In genomic region chr6:125549202-125549884, GRCh38 we compare ENCODE assay signal across 27 cellular contexts.
DNase-seq lines count a peak whose midpoint lies in the region; ATAC-seq, FAIRE-seq and TF ChIP-seq lines count a peak whose summit lies in the region.
"Had no signal": no experiment of that assay in that cellular context is flagged by ENCODE, and none has a peak within 500 bp of the region (broad histone marks: within the 10 kb centered on the region; RNA-seq: fewer than 3 reads in every experiment).

No MANE protein-coding gene starts in this region.

- DNase-seq in Calu3 (peak; percentile 7), HCT116 (ENCODE audit: low read depth, low spot score) (no peak), NCI-H2227 treated with DMSO at 0.1 percent for 48 hours (lab: John Stamatoyannopoulos, UW) (peak; percentile 86), H1 (ENCODE audit: low read depth in 1 of 2, low spot score in 2 of 2) (no peak), NCI-H2081 treated with DMSO at 0.1 percent for 48 hours (lab: John Stamatoyannopoulos, UW) (no peak), NCI-H526 treated with DMSO at 0.1 percent for 48 hours (lab: John Stamatoyannopoulos, UW) (no peak)
- no peak for DNase-seq in activated CD8-positive, alpha-beta T cell treated with anti-CD3 and anti-CD28 coated beads, Interleukin-2, amount 10 ng/mL, durations not matched to agents 7 days and 5 days
- DNase-seq: ACHN; CD4-positive, alpha-beta memory T cell; DMS153; GOT3; KG1; MV-4-11; NCI-H1105 treated with DMSO at 0.1 percent for 48 hours; NCI-H1694 treated with DMSO at 0.1 percent for 48 hours; NCI-H226; NCI-H510A treated with DMSO at 0.1 percent for 48 hours; NCI-H82; SW 1271; T-helper 17 cell had no signal

- peaks cover 20% of the 10 kb centered on the region for H3K27me3 ChIP-seq in HCT116 (ENCODE audit: insufficient read depth, low read length)
- H3K27me3 ChIP-seq in H1 (replicated peaks in 1 of 4; ENCODE audit: control insufficient read depth in 3 of 4, extremely low read depth in 1 of 4, insufficient read depth in 3 of 4, low read length in 3 of 4): no peaks in the 10 kb centered on the region; a peak in 1 of 7 replicates
- H3K27me3 ChIP-seq: BLaER1 treated with 17β-estradiol and CSF1 and Interleukin-3, amounts not matched to agents 10 nM and 100 nM; SJSA1 had no signal

- H3K18ac ChIP-seq in H1 (ENCODE audit: extremely low read depth, low read length): no peak overlapping the region

- H3K27ac Mint-ChIP-seq in Calu3 (ENCODE audit: unreplicated experiment): no peak overlapping the region
- H3K27ac Mint-ChIP-seq in activated CD8-positive, alpha-beta T cell treated with anti-CD3 and anti-CD28 coated beads, Interleukin-2, amount 10 ng/mL, durations not matched to agents 7 days and 5 days: no peak overlapping the region
- H3K27ac Mint-ChIP-seq: CD4-positive, alpha-beta memory T cell; T-helper 17 cell had no signal

- H4K20me1 ChIP-seq in HCT116 (ENCODE audit: insufficient read depth): no peaks in the 10 kb centered on the region
- no peaks in the 10 kb centered on the region for H4K20me1 ChIP-seq in H1 (replicated peaks in 1 of 2; ENCODE audit: control insufficient read depth in 1 of 2, insufficient read depth in 2 of 2, low read length in 2 of 2)
- H4K20me1 ChIP-seq: BLaER1 treated with 17β-estradiol and CSF1 and Interleukin-3, amounts not matched to agents 10 nM and 100 nM had no signal

- POLR2A ChIA-PET in HCT116 (lab: Charles Lee) (no interaction called here), H1 (lab: Charles Lee; ENCODE audit: partially characterized antibody) (no interaction called here)
- POLR2A ChIA-PET in activated CD8-positive, alpha-beta T cell treated with anti-CD3 and anti-CD28 coated beads, Interleukin-2, amount 10 ng/mL, durations not matched to agents 7 days and 5 days (lab: Charles Lee): no interaction called here

- no peaks in the 10 kb centered on the region for H3K9me3 Mint-ChIP-seq in Calu3 (ENCODE audit: low read depth, unreplicated experiment)
- no peaks in the 10 kb centered on the region for H3K9me3 Mint-ChIP-seq in activated CD8-positive, alpha-beta T cell treated with anti-CD3 and anti-CD28 coated beads, Interleukin-2, amount 10 ng/mL, durations not matched to agents 7 days and 5 days (ENCODE audit: insufficient read depth)
- H3K9me3 Mint-ChIP-seq: CD4-positive, alpha-beta memory T cell had no signal

- no peak for FAIRE-seq in H1 (lab: Jason Lieb, UNC)
- FAIRE-seq: G401.6, GM18507, RCC 7860 had no signal

- H3K4me1 ChIP-seq in HCT116 (ENCODE audit: control insufficient read depth in 1 of 2, insufficient read depth in 2 of 2, low read length in 2 of 2) (0 out of 4 replicates have a peak, but pooled peaks cover 0 to 3% of the 10 kb centered on the region in 2 experiments), H1 (replicated peaks in 1 of 4; ENCODE audit: control insufficient read depth in 3 of 4, insufficient read depth in 4 of 4, low read length in 3 of 4) (peaks cover 0 to 11% (median 1%) of the 10 kb centered on the region in 4 experiments; a peak in 3 of 7 replicates)
- H3K4me1 ChIP-seq: SJSA1 had no signal

- RAD21 ChIA-PET in HCT116 (lab: Charles Lee; ENCODE audit: low non-redundant PET in 1 of 2, low total read pairs in 2 of 2, uncharacterized antibody in 2 of 2, unreplicated experiment in 2 of 2): no interaction called here

- TF ChIP-seq POLR2A in HCT116 (IDR thresholded peaks at IDR 0.05; ENCODE audit: borderline replicate concordance, extremely low read depth, insufficient read depth, insufficient read length): no peak
- TF ChIP-seq POLR2A in H1 (IDR thresholded peaks at IDR 0.05; ENCODE audit: control extremely low read depth in 1 of 2, low read depth in 2 of 2, low read length in 2 of 2): no peak

- H3K23me2 ChIP-seq in H1 (ENCODE audit: low read depth, low read length): no peaks in the 10 kb centered on the region

- H4K91ac ChIP-seq in H1 (replicated peaks; ENCODE audit: insufficient read length, low read length): no peak overlapping the region

- WGBS in H1 (ENCODE audit: extremely low coverage in 1 of 2, insufficient coverage in 1 of 2, insufficient read length in 1 of 2, insufficient replicate concordance in 2 of 2, low coverage in 1 of 2, low lambda C conversion rate in 2 of 2, missing lambda C conversion rate in 1 of 2), 2 experiments: 69% methylated on average over 4 of the region's 4 CpGs; no CpG with 5 or more reads in 1 of the 2 experiments

- no peak overlapping the region for H3K4ac ChIP-seq in H1 (replicated peaks; ENCODE audit: insufficient read length, low read depth, low read length)

- H3K4me2 ChIP-seq in HCT116 (ENCODE audit: low read length) (no peak overlapping the region), H1 (ENCODE audit: insufficient read depth in 1 of 2, low read depth in 2 of 2, low read length in 2 of 2) (no peak overlapping the region; a peak in 1 of 4 replicates)
- H3K4me2 ChIP-seq: BLaER1 treated with 17β-estradiol and CSF1 and Interleukin-3, amounts not matched to agents 10 nM and 100 nM had no signal

- no peaks in the 10 kb centered on the region for H3K27me3 Mint-ChIP-seq in Calu3 (ENCODE audit: unreplicated experiment)
- peaks cover 2% of the 10 kb centered on the region for H3K27me3 Mint-ChIP-seq in activated CD8-positive, alpha-beta T cell treated with anti-CD3 and anti-CD28 coated beads, Interleukin-2, amount 10 ng/mL, durations not matched to agents 7 days and 5 days (ENCODE audit: low read depth)

- H3K9ac ChIP-seq in HCT116 (ENCODE audit: low read length) (no peak overlapping the region), H1 (replicated peaks in 1 of 4; ENCODE audit: extremely low read depth in 1 of 4, low read depth in 3 of 4, low read length in 3 of 4) (no peak overlapping the region)
- H3K9ac ChIP-seq: BLaER1 treated with 17β-estradiol and CSF1 and Interleukin-3, amounts not matched to agents 10 nM and 100 nM had no signal

- H2BK20ac ChIP-seq in H1 (ENCODE audit: low read length): no peak overlapping the region

- TF ChIP-seq RAD21 in HCT116 (IDR thresholded peaks at IDR 0.05; ENCODE audit: low read depth) (no peak), H1 (IDR thresholded peaks at IDR 0.05 in 1 of 2, conservative IDR thresholded peaks at IDR 0.05 in 1 of 2; ENCODE audit: low read depth in 2 of 2, low read length in 2 of 2) (no peak)

- H3K79me2 ChIP-seq in HCT116 (ENCODE audit: insufficient read depth, low read length) (no peaks in the 10 kb centered on the region), H1 (ENCODE audit: control insufficient read depth in 1 of 2, insufficient read depth in 2 of 2, low read length in 2 of 2) (no peaks in the 10 kb centered on the region)

- H3K36me3 Mint-ChIP-seq in Calu3 (ENCODE audit: insufficient read depth, unreplicated experiment): no peaks in the 10 kb centered on the region
- H3K36me3 Mint-ChIP-seq in activated CD8-positive, alpha-beta T cell treated with anti-CD3 and anti-CD28 coated beads, Interleukin-2, amount 10 ng/mL, durations not matched to agents 7 days and 5 days (ENCODE audit: low read depth): no peaks in the 10 kb centered on the region
- H3K36me3 Mint-ChIP-seq: CD4-positive, alpha-beta memory T cell had no signal

- no peak overlapping the region for H2BK5ac ChIP-seq in H1 (ENCODE audit: low read depth, low read length)

- H3K27ac ChIP-seq in HCT116 (ENCODE audit: low read depth, low read length) (no peak overlapping the region), H1 (ENCODE audit: low read depth, low read length) (no peak overlapping the region)
- H3K27ac ChIP-seq: BLaER1 treated with 17β-estradiol and CSF1 and Interleukin-3, amounts not matched to agents 10 nM and 100 nM; HL-60; SJSA1 had no signal

- no peak overlapping the region for H4K8ac ChIP-seq in H1 (ENCODE audit: extremely low read depth, insufficient read depth, low read length)

- no peak overlapping the region for H2BK120ac ChIP-seq in H1 (replicated peaks; ENCODE audit: low read depth, low read length)

- H3K56ac ChIP-seq in H1 (replicated peaks; ENCODE audit: insufficient read length, low read depth, low read length): no peak overlapping the region

- no peak overlapping the region for H4K5ac ChIP-seq in H1 (ENCODE audit: insufficient read length, low read depth, low read length)

- no peaks in the 10 kb centered on the region for H3K9me2 ChIP-seq in HCT116 (ENCODE audit: insufficient read depth)

- no peak for ATAC-seq in HCT116
- no peak for ATAC-seq in activated CD8-positive, alpha-beta T cell treated with anti-CD3 and anti-CD28 coated beads, Interleukin-2, amount 10 ng/mL, durations not matched to agents 7 days and 5 days
- ATAC-seq in HG03354 (IDR thresholded peaks at IDR 0.05; ENCODE audit: poor library complexity, severe bottlenecking, unreplicated experiment): no peak
- ATAC-seq: T-helper 17 cell had no signal

- no peak overlapping the region for H2BK15ac ChIP-seq in H1 (ENCODE audit: low read length)

- H3K23ac ChIP-seq in H1 (ENCODE audit: insufficient read length): no peak overlapping the region

- H2BK12ac ChIP-seq in H1 (ENCODE audit: low read depth, low read length): no peak overlapping the region

- no peaks in the 10 kb centered on the region for H3K4me1 Mint-ChIP-seq in Calu3 (ENCODE audit: low read depth, unreplicated experiment)
- H3K4me1 Mint-ChIP-seq in activated CD8-positive, alpha-beta T cell treated with anti-CD3 and anti-CD28 coated beads, Interleukin-2, amount 10 ng/mL, durations not matched to agents 7 days and 5 days (ENCODE audit: low read depth): no peaks in the 10 kb centered on the region
- H3K4me1 Mint-ChIP-seq: CD4-positive, alpha-beta memory T cell had no signal

- no peak overlapping the region for H2AK5ac ChIP-seq in H1 (ENCODE audit: low read depth, low read length)

- intact Hi-C loops in Calu3 (cut with micrococcal nuclease; ENCODE audit: unreplicated experiment): no loop called here
- intact Hi-C loops in HCT116 (cut with micrococcal nuclease): no loop called here

- H3K36me3 ChIP-seq in HCT116 (ENCODE audit: control insufficient read depth in 1 of 2, insufficient read depth in 2 of 2, low read length in 2 of 2): no peaks in the 10 kb centered on the region
- H3K36me3 ChIP-seq in H1 (ENCODE audit: control insufficient read depth in 2 of 4, insufficient read depth in 4 of 4, low read length in 3 of 4): no peaks in the 10 kb centered on the region; a peak in 1 of 8 replicates
- H3K36me3 ChIP-seq: BLaER1 treated with 17β-estradiol and CSF1 and Interleukin-3, amounts not matched to agents 10 nM and 100 nM; SJSA1 had no signal

- TF ChIP-seq EP300 in H1 (IDR thresholded peaks at IDR 0.05; ENCODE audit: borderline replicate concordance in 1 of 2, low read depth in 2 of 2, low read length in 2 of 2): no peak

- no peaks in the 10 kb centered on the region for H3K79me1 ChIP-seq in H1 (ENCODE audit: low read depth, low read length)

- CTCF ChIA-PET in Calu3 (lab: Charles Lee) (interaction anchor here (0.8 kb wide), 1 partner anchor 9 kb away, joined by 3 read pairs; no protein-coding TSS in a partner anchor), HCT116 (lab: Charles Lee) (no interaction called here), H1 (lab: Charles Lee; ENCODE audit: partially characterized antibody) (interaction anchor here (0.5 to 1.4 kb wide), 3 partner anchors 236 to 1467 kb away, joined by 3 to 4 read pairs (median 3); no protein-coding TSS in a partner anchor)
- CTCF ChIA-PET in activated CD8-positive, alpha-beta T cell treated with anti-CD3 and anti-CD28 coated beads, Interleukin-2, amount 10 ng/mL, durations not matched to agents 7 days and 5 days (lab: Charles Lee): no interaction called here

- H2AFZ ChIP-seq in HCT116 (ENCODE audit: low read depth, low read length, poor library complexity, severe bottlenecking): no peak overlapping the region
- no peak overlapping the region for H2AFZ ChIP-seq in H1 (ENCODE audit: low read length)

- H3K4me3 Mint-ChIP-seq in Calu3 (ENCODE audit: low read depth, unreplicated experiment): no peak overlapping the region
- H3K4me3 Mint-ChIP-seq in activated CD8-positive, alpha-beta T cell treated with anti-CD3 and anti-CD28 coated beads, Interleukin-2, amount 10 ng/mL, durations not matched to agents 7 days and 5 days: no peak overlapping the region
- H3K4me3 Mint-ChIP-seq: CD4-positive, alpha-beta memory T cell; T-helper 17 cell had no signal

- H3K4me3 ChIP-seq in HCT116 (replicated peaks in 1 of 2; ENCODE audit: low read depth in 1 of 2, low read length in 2 of 2) (no peak overlapping the region), H1 (ENCODE audit: extremely low read depth in 1 of 4, insufficient read depth in 2 of 4, low read depth in 3 of 4, low read length in 4 of 4) (no peak overlapping the region)
- H3K4me3 ChIP-seq: BLaER1 treated with 17β-estradiol and CSF1 and Interleukin-3, amounts not matched to agents 10 nM and 100 nM; SJSA1 had no signal

- H3K9me3 ChIP-seq in HCT116 (ENCODE audit: control insufficient read depth in 1 of 2, insufficient read depth in 1 of 2, low read depth in 1 of 2, low read length in 2 of 2) (no peaks in the 10 kb centered on the region), H1 (ENCODE audit: insufficient read depth in 2 of 2, low read depth in 1 of 2, low read length in 1 of 2) (no peaks in the 10 kb centered on the region)
- H3K9me3 ChIP-seq: BLaER1 treated with 17β-estradiol and CSF1 and Interleukin-3, amounts not matched to agents 10 nM and 100 nM; SJSA1 had no signal

- BruUV-seq in Calu3 (replicated peaks; lab: Mats Ljungman, UMichigan): no TSS peak
- no TSS peak for BruUV-seq in HCT116 (replicated peaks; lab: Mats Ljungman, UMichigan)

- TF ChIP-seq CTCF in Calu3 (IDR thresholded peaks at IDR 0.05; ENCODE audit: unreplicated experiment) (no peak), HCT116 (IDR thresholded peaks at IDR 0.05 in 2 of 3, conservative IDR thresholded peaks at IDR 0.05 in 1 of 3; ENCODE audit: borderline replicate concordance in 1 of 3, insufficient read depth in 1 of 3, low read depth in 2 of 3, low read length in 2 of 3) (no peak), H1 (IDR thresholded peaks at IDR 0.05; ENCODE audit: control extremely low read depth in 1 of 3, insufficient read depth in 1 of 3, low read depth in 1 of 3, low read length in 3 of 3) (no peak)

- no peak overlapping the region for H3K14ac ChIP-seq in H1 (ENCODE audit: insufficient read length)

Comparison
In these comparisons a context has a peak if more than half of its experiments do, and no peak if none do; other contexts are left out.
1. DNase-seq: peak in Calu3 (single experiment) and NCI-H2227 treated with DMSO at 0.1 percent for 48 hours (single experiment); none in HCT116 (single experiment), H1 (0 of 2), activated CD8-positive, alpha-beta T cell treated with anti-CD3 and anti-CD28 coated beads, Interleukin-2, amount 10 ng/mL, durations not matched to agents 7 days and 5 days (single experiment), NCI-H2081 treated with DMSO at 0.1 percent for 48 hours (single experiment) and NCI-H526 treated with DMSO at 0.1 percent for 48 hours (single experiment).
2. CTCF ChIA-PET loops: an anchor here in Calu3 (0.8 kb wide) and H1 (0.5 to 1.4 kb wide); none called in HCT116 and activated CD8-positive, alpha-beta T cell treated with anti-CD3 and anti-CD28 coated beads, Interleukin-2, amount 10 ng/mL, durations not matched to agents 7 days and 5 days.